21 cellular contexts compared by ENCODE assay signal in genomic region chr9:6620353-6620752, GRCh38. TPM values are rescaled to one million over a fixed set of nuclear protein-coding genes. Genes with fewer than 3 reads are reported as not detected.
"Had no signal": no experiment of that assay in that cellular context is flagged by ENCODE, and none has a peak within 500 bp of the region (broad histone marks: within the 10 kb centered on the region; RNA-seq: fewer than 3 reads in every experiment).

No MANE protein-coding gene starts in this region.

- H3K4me3 ChIP-seq: esophagus muscularis mucosa, gastrocnemius medialis, left ventricle myocardium inferior, lower lobe of right lung, ovary, right atrium auricular region, sigmoid colon, skin epidermis, suprapubic skin, tibial artery, upper lobe of left lung, vagina had no signal

- ATAC-seq: effector memory CD8-positive, alpha-beta T cell; gastrocnemius medialis; left cardiac atrium; lower lobe of right lung; natural killer cell had no signal

- H3K27ac ChIP-seq: epithelial cell of prostate, esophagus muscularis mucosa, gastrocnemius medialis, left ventricle myocardium inferior, lower lobe of right lung, ovary, right atrium auricular region, sigmoid colon, skin epidermis, suprapubic skin, tibial artery, upper lobe of left lung, vagina had no signal

- H3K27me3 ChIP-seq: gastrocnemius medialis, ovary, right atrium auricular region, suprapubic skin, upper lobe of left lung, vagina had no signal

- H3K4me1 ChIP-seq: esophagus muscularis mucosa, gastrocnemius medialis, left ventricle myocardium inferior, lower lobe of right lung, right atrium auricular region, sigmoid colon, suprapubic skin, tibial artery, upper lobe of left lung, vagina had no signal

- H3K36me3 ChIP-seq: esophagus muscularis mucosa, gastrocnemius medialis, left ventricle myocardium inferior, lower lobe of right lung, ovary, right atrium auricular region, sigmoid colon, suprapubic skin, tibial artery, upper lobe of left lung, vagina had no signal

- DNase-seq: effector memory CD8-positive, alpha-beta T cell; gastrocnemius medialis; left cardiac atrium; left ventricle myocardium inferior; lower lobe of right lung; natural killer cell; nucleus accumbens; ovary; sigmoid colon; stimulated activated CD4-positive, alpha-beta T cell treated with anti-CD3 and anti-CD28 coated beads, Interleukin-2, amount 100 ng/mL, for 24 hours; stimulated activated CD4-positive, alpha-beta T cell treated with anti-CD3 and anti-CD28 coated beads, Interleukin-4, amount 100 ng/mL, for 4 hours; stimulated activated naive CD4-positive, alpha-beta T cell treated with Interleukin-2 at 50 U/mL for 16 hours; tibial artery; upper lobe of left lung had no signal

- H3K9me3 ChIP-seq: esophagus muscularis mucosa, gastrocnemius medialis, left ventricle myocardium inferior, lower lobe of right lung, ovary, right atrium auricular region, sigmoid colon, suprapubic skin, tibial artery, upper lobe of left lung, vagina had no signal

- FAIRE-seq: keratinocyte had no signal

RNA-seq across cellular contexts. Expression of gene GLDC, which starts 25.2 kb away (rescaled TPM):
- total RNA-seq: left ventricle myocardium inferior had no signal
